Comparison of ENCODE assay signal across 1 cellular context in the genomic region with DNA sequence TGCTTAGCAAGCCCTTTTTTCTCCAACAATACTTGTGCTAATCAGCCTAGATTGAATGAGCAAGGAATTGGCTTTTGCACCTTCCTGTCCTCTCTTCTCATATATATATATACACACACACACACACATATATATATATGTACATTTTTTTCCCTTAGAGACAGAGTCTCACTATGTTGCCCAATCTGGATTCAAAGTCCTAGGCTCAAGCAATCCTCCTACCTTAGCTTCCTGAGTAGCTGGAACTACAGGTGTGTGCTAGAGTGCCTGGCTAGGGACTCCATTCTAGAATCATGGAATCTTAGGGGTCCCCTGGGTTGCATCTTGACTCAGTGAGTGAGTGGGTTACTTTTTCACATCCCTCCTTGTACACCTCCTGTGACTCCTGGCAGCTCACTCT.
TF ChIP-seq lines count a peak whose summit lies in the region.

No MANE protein-coding gene starts in this region.

TF ChIP-seq in HepG2, 621 proteins besides CTCF, POLR2A, EP300 and RAD21:
- TF ChIP-seq CEBPB (IDR thresholded peaks at IDR 0.05; ENCODE audit: borderline replicate concordance, low read depth, low read length), result peak; percentile 44; the same call in 1 of the 2 replicates
- TF ChIP-seq CEBPG (CRISPR knock-in tag; IDR thresholded peaks at IDR 0.05), result peak; percentile 65
- TF ChIP-seq NR2F2 (IDR thresholded peaks at IDR 0.05; ENCODE audit: borderline replicate concordance, low read depth), result no peak
- TF ChIP-seq HNF4A (CRISPR knock-in tag; IDR thresholded peaks at IDR 0.05), result peak; percentile 62
- no peak for TF ChIP-seq ZNF83 (CRISPR knock-in tag; IDR thresholded peaks at IDR 0.05; ENCODE audit: borderline replicate concordance)
